Comparison of ENCODE assay signal across 8 cellular contexts in genomic region chr18:35949903-35950627, GRCh38.
DNase-seq lines count a peak whose midpoint lies in the region; ATAC-seq and TF ChIP-seq lines count a peak whose summit lies in the region.

No MANE protein-coding gene starts in this region.

- no peak overlapping the region for H3K9ac ChIP-seq in liver (ENCODE audit: low read depth in 1 of 2, low read length in 2 of 2)

- no peaks in the 10 kb centered on the region for H3K36me3 ChIP-seq in liver (ENCODE audit: control insufficient read depth in 4 of 4, insufficient read depth in 3 of 4, low read depth in 1 of 4, low read length in 3 of 4)

- TF ChIP-seq RAD21 in liver (IDR thresholded peaks at IDR 0.05) = peak; percentile 72 to 79

- WGBS in liver = 6% methylated on average over 54 of the region's 54 CpGs

- no peaks in the 10 kb centered on the region for H3K9me3 ChIP-seq in liver (ENCODE audit: control insufficient read depth in 4 of 4, low read length in 3 of 4)

- peak; percentile 59 for ATAC-seq in HG02571 (IDR thresholded peaks at IDR 0.05; ENCODE audit: unreplicated experiment)

- no peak overlapping the region for H3K27ac ChIP-seq in liver (ENCODE audit: low read depth in 1 of 2, low read length in 2 of 2)

- peak overlapping the region; percentile 28 to 78 (median 43) for H3K4me3 ChIP-seq in liver (ENCODE audit: low read depth in 1 of 3, low read length in 3 of 3)

- H3K27me3 ChIP-seq in liver (ENCODE audit: control insufficient read depth in 4 of 4, insufficient read depth in 4 of 4, low read length in 3 of 4) = no peaks in the 10 kb centered on the region

- peaks cover 3 to 8% (median 6%) of the 10 kb centered on the region in 4 donors for H3K4me1 ChIP-seq in liver (ENCODE audit: control insufficient read depth in 4 of 4, insufficient read depth in 4 of 4, low read length in 3 of 4)

- DNase-seq in Daoy (ENCODE audit: low read depth) (peak; percentile 52), NCI-H2227 (lab: John Stamatoyannopoulos, UW; ENCODE audit: unreplicated experiment) (peak; percentile 86), dermis microvascular lymphatic vessel endothelial cell (ENCODE audit: low read depth in 2 of 2) (peak; percentile 33 to 72), cortex of kidney (lab: John Stamatoyannopoulos, UW) (no peak)
- peak; percentile 55 for DNase-seq in activated CD4-positive, alpha-beta T cell treated with anti-CD3 and anti-CD28 coated beads for 48 hours
- DNase-seq in stimulated activated CD4-positive, alpha-beta T cell treated with anti-CD3 and anti-CD28 coated beads, Interleukin-2, amount 100 ng/mL, for 48 hours = peak; percentile 40 to 41

- TF ChIP-seq CTCF in liver (IDR thresholded peaks at IDR 0.05; ENCODE audit: low read depth, low read length, missing input control) = peak; percentile 92

TF ChIP-seq in liver, 16 proteins besides CTCF, POLR2A, EP300 and RAD21:
- TF ChIP-seq EGR1 (IDR thresholded peaks at IDR 0.05; ENCODE audit: low read depth in 2 of 2) (no peak), NR2F2 (IDR thresholded peaks at IDR 0.05) (no peak), YY1 (IDR thresholded peaks at IDR 0.05) (no peak), JUND (IDR thresholded peaks at IDR 0.05) (no peak), TAF1 (conservative IDR thresholded peaks at IDR 0.05) (no peak), SP1 (IDR thresholded peaks at IDR 0.05) (no peak), FOXA2 (IDR thresholded peaks at IDR 0.05) (no peak), HNF4A (conservative IDR thresholded peaks at IDR 0.05) (no peak), REST (IDR thresholded peaks at IDR 0.05) (no peak), RXRA (IDR thresholded peaks at IDR 0.05) (no peak), FOXA1 (IDR thresholded peaks at IDR 0.05) (no peak), HNF4G (IDR thresholded peaks at IDR 0.05) (no peak), GABPA (IDR thresholded peaks at IDR 0.05 in 1 of 2, conservative IDR thresholded peaks at IDR 0.05 in 1 of 2) (no peak), MAX (IDR thresholded peaks at IDR 0.05) (no peak)
- TF ChIP-seq, protein P1, sequence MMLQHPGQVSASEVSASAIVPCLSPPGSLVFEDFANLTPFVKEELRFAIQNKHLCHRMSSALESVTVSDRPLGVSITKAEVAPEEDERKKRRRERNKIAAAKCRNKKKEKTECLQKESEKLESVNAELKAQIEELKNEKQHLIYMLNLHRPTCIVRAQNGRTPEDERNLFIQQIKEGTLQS (IDR thresholded peaks at IDR 0.05) = no peak
- TF ChIP-seq, protein P2, sequence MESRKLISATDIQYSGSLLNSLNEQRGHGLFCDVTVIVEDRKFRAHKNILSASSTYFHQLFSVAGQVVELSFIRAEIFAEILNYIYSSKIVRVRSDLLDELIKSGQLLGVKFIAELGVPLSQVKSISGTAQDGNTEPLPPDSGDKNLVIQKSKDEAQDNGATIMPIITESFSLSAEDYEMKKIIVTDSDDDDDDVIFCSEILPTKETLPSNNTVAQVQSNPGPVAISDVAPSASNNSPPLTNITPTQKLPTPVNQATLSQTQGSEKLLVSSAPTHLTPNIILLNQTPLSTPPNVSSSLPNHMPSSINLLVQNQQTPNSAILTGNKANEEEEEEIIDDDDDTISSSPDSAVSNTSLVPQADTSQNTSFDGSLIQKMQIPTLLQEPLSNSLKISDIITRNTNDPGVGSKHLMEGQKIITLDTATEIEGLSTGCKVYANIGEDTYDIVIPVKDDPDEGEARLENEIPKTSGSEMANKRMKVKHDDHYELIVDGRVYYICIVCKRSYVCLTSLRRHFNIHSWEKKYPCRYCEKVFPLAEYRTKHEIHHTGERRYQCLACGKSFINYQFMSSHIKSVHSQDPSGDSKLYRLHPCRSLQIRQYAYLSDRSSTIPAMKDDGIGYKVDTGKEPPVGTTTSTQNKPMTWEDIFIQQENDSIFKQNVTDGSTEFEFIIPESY (IDR thresholded peaks at IDR 0.05) = no peak
